20 cellular contexts compared by ENCODE assay signal in genomic region chr10:114430688-114431413, GRCh38. TPM values are rescaled to one million over a fixed set of nuclear protein-coding genes. Genes with fewer than 3 reads are reported as not detected.
DNase-seq lines count a peak whose midpoint lies in the region; ATAC-seq and TF ChIP-seq lines count a peak whose summit lies in the region.
"Had no signal": no experiment of that assay in that cellular context is flagged by ENCODE, and none has a peak within 500 bp of the region (broad histone marks: within the 10 kb centered on the region; RNA-seq: fewer than 3 reads in every experiment).

No MANE protein-coding gene starts in this region.

- H3K9me3 ChIP-seq in body of pancreas = no peaks in the 10 kb centered on the region
- no peaks in the 10 kb centered on the region for H3K9me3 ChIP-seq in naive thymus-derived CD4-positive, alpha-beta T cell (ENCODE audit: control insufficient read depth in 2 of 3, low read length in 3 of 3)
- H3K9me3 ChIP-seq: BE2C, Caco-2 had no signal

- POLR2A ChIA-PET in naive thymus-derived CD4-positive, alpha-beta T cell (lab: Charles Lee) = no interaction called here

- in situ Hi-C loops in G401 (cut with HindIII; ENCODE audit: low sequenced_read_pairs) = no loop called here

- peaks cover 53% of the 10 kb centered on the region for H3K4me1 ChIP-seq in body of pancreas
- no peaks in the 10 kb centered on the region for H3K4me1 ChIP-seq in naive thymus-derived CD4-positive, alpha-beta T cell (ENCODE audit: control insufficient read depth in 2 of 2, insufficient read depth in 2 of 2, low read length in 2 of 2)
- H3K4me1 ChIP-seq: BE2C, Caco-2 had no signal

- H3K27ac ChIP-seq in body of pancreas = peak overlapping the region; percentile 68 to 84 (median 76)
- H3K27ac ChIP-seq in naive thymus-derived CD4-positive, alpha-beta T cell (ENCODE audit: low read depth, low read length) = no peak overlapping the region

- no peaks in the 10 kb centered on the region for H3K27me3 Mint-ChIP-seq in activated naive CD4-positive, alpha-beta T cell treated with anti-CD3 and anti-CD28 coated beads for 36 hours (ENCODE audit: low read depth)
- H3K27me3 Mint-ChIP-seq in naive thymus-derived CD4-positive, alpha-beta T cell = no peaks in the 10 kb centered on the region
- H3K27me3 Mint-ChIP-seq: CD4-positive, CD25-positive, alpha-beta regulatory T cell; IgD-negative memory B cell had no signal

- peak in 2 of 3 donors; percentile 36 to 39 for TF ChIP-seq POLR2A in body of pancreas (IDR thresholded peaks at IDR 0.05)

- TF ChIP-seq CTCF in body of pancreas (IDR thresholded peaks at IDR 0.05) = peak in 2 of 7 experiments; percentile 8 to 17

- H3K4me1 Mint-ChIP-seq in activated naive CD4-positive, alpha-beta T cell treated with anti-CD3 and anti-CD28 coated beads for 36 hours (ENCODE audit: low read depth) = peaks cover 2% of the 10 kb centered on the region
- peaks cover 0 to 5% (median 0%) of the 10 kb centered on the region in 7 donors for H3K4me1 Mint-ChIP-seq in naive thymus-derived CD4-positive, alpha-beta T cell

- H3K36me3 ChIP-seq in body of pancreas (replicated peaks in 1 of 2; ENCODE audit: insufficient read depth in 1 of 2, low read depth in 2 of 2) = no peaks in the 10 kb centered on the region
- H3K36me3 ChIP-seq in naive thymus-derived CD4-positive, alpha-beta T cell (ENCODE audit: control insufficient read depth in 2 of 3, insufficient read depth in 3 of 3, low read length in 3 of 3) = peaks cover 0 to 36% (median 11%) of the 10 kb centered on the region in 3 experiments

- CTCF ChIA-PET in activated naive CD4-positive, alpha-beta T cell treated with anti-CD3 and anti-CD28 coated beads for 36 hours (lab: Charles Lee) = interaction anchor here (0.8 to 1.0 kb wide), 2 partner anchors 33 to 127 kb away, joined by 3 to 4 read pairs; no protein-coding TSS in a partner anchor
- CTCF ChIA-PET in naive thymus-derived CD4-positive, alpha-beta T cell (lab: Charles Lee) = interaction anchor here (0.7 to 1.0 kb wide), 2 partner anchors 40 to 180 kb away, joined by 3 read pairs; no protein-coding TSS in a partner anchor

- peak; percentile 91 for ATAC-seq in body of pancreas
- ATAC-seq in naive thymus-derived CD4-positive, alpha-beta T cell = no peak
- no peak for ATAC-seq in GM19455 (IDR thresholded peaks at IDR 0.05; ENCODE audit: unreplicated experiment)

- H3K4me3 Mint-ChIP-seq in activated naive CD4-positive, alpha-beta T cell treated with anti-CD3 and anti-CD28 coated beads for 36 hours = no peak overlapping the region
- H3K4me3 Mint-ChIP-seq in naive thymus-derived CD4-positive, alpha-beta T cell = no peak overlapping the region
- H3K4me3 Mint-ChIP-seq: CD4-positive, CD25-positive, alpha-beta regulatory T cell; H9; IgD-negative memory B cell had no signal

- H3K27ac Mint-ChIP-seq in activated naive CD4-positive, alpha-beta T cell treated with anti-CD3 and anti-CD28 coated beads for 36 hours = peak overlapping the region; percentile 28
- H3K27ac Mint-ChIP-seq in naive thymus-derived CD4-positive, alpha-beta T cell = peak overlapping the region in 6 of 9 donors; percentile 11 to 83 (median 63)
- H3K27ac Mint-ChIP-seq: IgD-negative memory B cell had no signal

- WGBS in body of pancreas, 2 donors = 36 to 49% methylated on average over 12 of the region's 12 CpGs

- no peaks in the 10 kb centered on the region for H3K9me3 Mint-ChIP-seq in activated naive CD4-positive, alpha-beta T cell treated with anti-CD3 and anti-CD28 coated beads for 36 hours
- peaks cover 0 to 4% (median 0%) of the 10 kb centered on the region in 11 donors for H3K9me3 Mint-ChIP-seq in naive thymus-derived CD4-positive, alpha-beta T cell
- H3K9me3 Mint-ChIP-seq: CD4-positive, CD25-positive, alpha-beta regulatory T cell; H9; IgD-negative memory B cell had no signal

- no peak for DNase-seq in activated naive CD4-positive, alpha-beta T cell treated with anti-CD3 and anti-CD28 coated beads for 36 hours
- DNase-seq in activated naive CD4-positive, alpha-beta T cell (lab: John Stamatoyannopoulos, UW) = no peak
- DNase-seq in G401 (ENCODE audit: low spot score) (peak; percentile 35), body of pancreas (peak; percentile 94 to 98 (median 96)), dedifferentiated amniotic fluid mesenchymal stem cell (ENCODE audit: extremely low spot score) (no peak), NCI-H187 treated with DMSO at 0.1 percent for 48 hours (lab: John Stamatoyannopoulos, UW) (no peak)
- no peak for DNase-seq in naive thymus-derived CD4-positive, alpha-beta T cell
- DNase-seq: BE2C; Caco-2; CD4-positive, CD25-positive, alpha-beta regulatory T cell; GDM1; H9; Karpas-422; NCI-H1092; NCI-H146; NCI-H2081 treated with DMSO at 0.1 percent for 48 hours; NCI-H446 treated with DMSO at 0.1 percent for 48 hours; SHP77 treated with DMSO at 0.1 percent for 48 hours had no signal

- no peaks in the 10 kb centered on the region for H3K27me3 ChIP-seq in body of pancreas
- no peaks in the 10 kb centered on the region for H3K27me3 ChIP-seq in naive thymus-derived CD4-positive, alpha-beta T cell (ENCODE audit: control insufficient read depth in 2 of 2, insufficient read depth in 2 of 2, low read length in 2 of 2)
- H3K27me3 ChIP-seq: BE2C had no signal

- intact Hi-C loops in activated naive CD4-positive, alpha-beta T cell treated with anti-CD3 and anti-CD28 coated beads for 36 hours (cut with micrococcal nuclease) = no loop called here
- intact Hi-C loops in body of pancreas (cut with DNase I) = no loop called here
- intact Hi-C loops in naive thymus-derived CD4-positive, alpha-beta T cell (cut with micrococcal nuclease) = no loop called here

- peaks cover 26% of the 10 kb centered on the region for H3K36me3 Mint-ChIP-seq in activated naive CD4-positive, alpha-beta T cell treated with anti-CD3 and anti-CD28 coated beads for 36 hours (ENCODE audit: low read depth)
- peaks cover 8 to 42% (median 23%) of the 10 kb centered on the region in 5 donors for H3K36me3 Mint-ChIP-seq in naive thymus-derived CD4-positive, alpha-beta T cell

- H3K4me3 ChIP-seq in body of pancreas = no peak overlapping the region
- no peak overlapping the region for H3K4me3 ChIP-seq in naive thymus-derived CD4-positive, alpha-beta T cell (ENCODE audit: low read length)

RNA-seq across cellular contexts. Expression of gene AFAP1L2, which starts 26.5 kb away (rescaled TPM):
- total RNA-seq in activated naive CD4-positive, alpha-beta T cell treated with anti-CD3 and anti-CD28 coated beads for 36 hours = under 1 TPM; 0.86 to 0.98 TPM
- 0.10 TPM in 1 of 2 replicates, not detected in the other for total RNA-seq in G401 (2014; rRNA removed; shearing (Covaris generic))
- total RNA-seq in body of pancreas = 10 to 100 TPM; 10.5 to 17.9 TPM
- 1 to 10 TPM in 3 of 5 experiments, under 1 TPM in 2; 0.56 to 3.0 (median 1.5) TPM for total RNA-seq in naive thymus-derived CD4-positive, alpha-beta T cell
- polyA plus RNA-seq in naive thymus-derived CD4-positive, alpha-beta T cell = 1 to 10 TPM in 1 of 2 donors, under 1 TPM in 1; 0.66 to 1.6 TPM

Comparison
In these comparisons a context has a peak if more than half of its experiments do, and no peak if none do; other contexts are left out.
1. DNase-seq: peak in G401 (single experiment) and body of pancreas (4 of 4); none in activated naive CD4-positive, alpha-beta T cell treated with anti-CD3 and anti-CD28 coated beads for 36 hours (single experiment), activated naive CD4-positive, alpha-beta T cell (0 of 4), naive thymus-derived CD4-positive, alpha-beta T cell (0 of 9), dedifferentiated amniotic fluid mesenchymal stem cell (single experiment) and NCI-H187 treated with DMSO at 0.1 percent for 48 hours (single experiment).